ENCODE assay signal across 20 cellular contexts in the genomic region with DNA sequence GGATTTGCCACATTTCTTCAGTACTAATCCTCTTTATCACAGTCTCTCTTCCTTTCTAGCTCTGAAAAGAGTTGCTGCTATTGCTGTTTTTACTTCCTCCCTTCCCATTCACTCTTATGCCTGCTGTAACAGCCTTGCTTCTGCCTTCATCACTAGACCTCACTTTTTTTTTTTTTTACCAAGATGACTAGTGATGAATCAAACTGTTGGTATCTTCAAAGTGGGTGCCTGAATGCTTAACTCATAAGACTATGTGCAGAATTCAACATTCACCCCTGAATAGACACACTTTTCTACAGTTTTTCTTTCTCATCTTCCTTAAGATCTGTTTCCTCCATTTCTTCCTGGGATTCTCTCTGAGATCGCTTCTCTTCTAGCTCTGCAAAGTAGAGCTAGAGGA.
DNase-seq lines count a peak whose midpoint lies in the region; ATAC-seq, FAIRE-seq and TF ChIP-seq lines count a peak whose summit lies in the region.
"Had no signal": no experiment of that assay in that cellular context is flagged by ENCODE, and none has a peak within 500 bp of the region (broad histone marks: within the 10 kb centered on the region; RNA-seq: fewer than 3 reads in every experiment).

No MANE protein-coding gene starts in this region.

- peak; percentile 66 for DNase-seq in mammary epithelial cell
- DNase-seq in MCF 10A (ENCODE audit: unreplicated experiment), result no peak
- peak; percentile 51 for DNase-seq in astrocyte of the hippocampus (ENCODE audit: low read depth, low spot score)
- DNase-seq in iris pigment epithelial cell (ENCODE audit: low read depth), result peak; percentile 56
- DNase-seq in GM12892 (ENCODE audit: insufficient read length), result no peak
- no peak for DNase-seq in psoas muscle
- no peak for DNase-seq in Kasumi-1 (lab: John Stamatoyannopoulos, UW)
- DNase-seq: 8988T; activated CD4-positive, alpha-beta T cell treated with anti-CD3 and anti-CD28 coated beads, Interleukin-2, amount 50 U/mL, for 4 hours; anterior cingulate cortex; DMS 273 treated with DMSO at 0.1 percent for 48 hours; effector CD8-positive, alpha-beta T cell; heart right ventricle; KBM-7; left ventricle myocardium superior; NCI-H510A treated with DMSO at 0.1 percent for 48 hours had no signal

- H3K27me3 Mint-ChIP-seq in MCF 10A (ENCODE audit: insufficient read depth, unreplicated experiment), result no peaks in the 10 kb centered on the region

- H3K9ac ChIP-seq in mammary epithelial cell (ENCODE audit: insufficient read depth, low read length), result no peak overlapping the region

- no peak for TF ChIP-seq CTCF in mammary epithelial cell (conservative IDR thresholded peaks at IDR 0.05 in 1 of 2, IDR thresholded peaks at IDR 0.05 in 1 of 2; ENCODE audit: extremely low read depth in 1 of 2, insufficient read depth in 1 of 2, low read depth in 1 of 2, low read length in 2 of 2)
- TF ChIP-seq CTCF in MCF 10A (IDR thresholded peaks at IDR 0.05; ENCODE audit: unreplicated experiment), result no peak
- no peak for TF ChIP-seq CTCF in psoas muscle (IDR thresholded peaks at IDR 0.05)

- no peaks in the 10 kb centered on the region for H3K27me3 ChIP-seq in mammary epithelial cell (ENCODE audit: insufficient read depth, low read length)
- no peaks in the 10 kb centered on the region for H3K27me3 ChIP-seq in psoas muscle (ENCODE audit: insufficient read depth in 3 of 3, low read length in 2 of 3)

- peak overlapping the region; percentile 25 for H2AFZ ChIP-seq in mammary epithelial cell (ENCODE audit: low read depth, low read length)

- H3K4me3 ChIP-seq in mammary epithelial cell (replicated peaks in 1 of 3; ENCODE audit: insufficient read depth in 1 of 3, low read depth in 2 of 3, low read length in 3 of 3) (no peak overlapping the region), psoas muscle (no peak overlapping the region)
- H3K4me3 ChIP-seq: heart right ventricle had no signal

- H4K20me1 ChIP-seq in mammary epithelial cell (ENCODE audit: insufficient read depth, low read length), result no peaks in the 10 kb centered on the region

- H3K4me2 ChIP-seq in mammary epithelial cell (ENCODE audit: insufficient read depth, low read depth, low read length), result no peak overlapping the region

- in situ Hi-C loops in mammary epithelial cell (cut with MboI; ENCODE audit: low sequenced_read_pairs in 2 of 2), result no loop called here

- H3K9me3 ChIP-seq in mammary epithelial cell (replicated peaks; ENCODE audit: insufficient read depth, low read length), result no peaks in the 10 kb centered on the region
- H3K9me3 ChIP-seq in psoas muscle, result no peaks in the 10 kb centered on the region
- H3K9me3 ChIP-seq: heart right ventricle had no signal

- no peaks in the 10 kb centered on the region for H3K79me2 ChIP-seq in mammary epithelial cell (ENCODE audit: insufficient read depth, low read length)

- no peaks in the 10 kb centered on the region for H3K36me3 Mint-ChIP-seq in MCF 10A (ENCODE audit: insufficient read depth, unreplicated experiment)

- ATAC-seq in HG02678 (IDR thresholded peaks at IDR 0.05; ENCODE audit: unreplicated experiment) (no peak), psoas muscle (no peak)
- ATAC-seq: heart right ventricle, left ventricle myocardium superior, Panc1 had no signal

- H3K27ac Mint-ChIP-seq in MCF 10A (ENCODE audit: low read depth, unreplicated experiment), result no peak overlapping the region
- H3K27ac Mint-ChIP-seq: activated T-helper 1 cell treated with anti-CD3 and anti-CD28 coated beads, Interleukin-12 subunit alpha, Interleukin-12 subunit beta, Interleukin-2, Interleukin-4 antibody, amounts not matched to agents 30 ng/mL and 10 ng/mL and 1 ng/mL, durations not matched to agents 14 hours and 24 hours and 36 hours had no signal

- intact Hi-C loops in mammary epithelial cell (cut with micrococcal nuclease), result no loop called here
- intact Hi-C loops in MCF 10A (cut with micrococcal nuclease), result no loop called here
- intact Hi-C loops in psoas muscle (cut with DNase I), result no loop called here

- H3K4me3 Mint-ChIP-seq in MCF 10A (ENCODE audit: unreplicated experiment), result no peak overlapping the region
- H3K4me3 Mint-ChIP-seq: activated T-helper 1 cell treated with anti-CD3 and anti-CD28 coated beads, Interleukin-12 subunit alpha, Interleukin-12 subunit beta, Interleukin-2, Interleukin-4 antibody, amounts not matched to agents 30 ng/mL and 10 ng/mL and 1 ng/mL, durations not matched to agents 14 hours and 24 hours and 36 hours; neural crest cell had no signal

- dilution Hi-C loops in mammary epithelial cell (cut with HindIII; ENCODE audit: low sequenced_read_pairs), result no loop called here

- H3K9me3 Mint-ChIP-seq in MCF 10A (ENCODE audit: unreplicated experiment), result no peaks in the 10 kb centered on the region
- H3K9me3 Mint-ChIP-seq: activated T-helper 1 cell treated with anti-CD3 and anti-CD28 coated beads, Interleukin-12 subunit alpha, Interleukin-12 subunit beta, Interleukin-2, Interleukin-4 antibody, amounts not matched to agents 30 ng/mL and 10 ng/mL and 1 ng/mL, durations not matched to agents 14 hours and 24 hours and 36 hours; neural crest cell had no signal

- no peak for FAIRE-seq in GM12892 (lab: Jason Lieb, UNC)

- H3K4me1 Mint-ChIP-seq in MCF 10A (ENCODE audit: insufficient read depth, unreplicated experiment), result peaks cover 18% of the 10 kb centered on the region

- H3K36me3 ChIP-seq in mammary epithelial cell (ENCODE audit: insufficient read depth, low read length), result no peaks in the 10 kb centered on the region
- no peaks in the 10 kb centered on the region for H3K36me3 ChIP-seq in psoas muscle (ENCODE audit: insufficient read depth in 1 of 2, low read depth in 1 of 2)
- H3K36me3 ChIP-seq: heart right ventricle had no signal

- BruUV-seq in mammary epithelial cell (replicated peaks; lab: Mats Ljungman, UMichigan) (no TSS peak), MCF 10A (replicated peaks; lab: Mats Ljungman, UMichigan) (no TSS peak)

- peaks cover 9% of the 10 kb centered on the region for H3K4me1 ChIP-seq in mammary epithelial cell (ENCODE audit: insufficient read depth, low read length)
- H3K4me1 ChIP-seq in psoas muscle, result no peaks in the 10 kb centered on the region
- H3K4me1 ChIP-seq: heart right ventricle had no signal

- 94% methylated on average over 1 of the region's 1 CpG for WGBS in mammary epithelial cell (ENCODE audit: low coverage, missing lambda C conversion rate)
- WGBS in psoas muscle, 3 donors, result 81 to 100% (median 85%) methylated on average over 1 of the region's 1 CpG

- TF ChIP-seq POLR2A in GM12892 (IDR thresholded peaks at IDR 0.05; ENCODE audit: low read depth, low read length), result no peak

- CTCF ChIA-PET in mammary epithelial cell (lab: Charles Lee; ENCODE audit: low non-redundant PET), result no interaction called here
- CTCF ChIA-PET in MCF 10A (lab: Yijun Ruan, JAX), result no interaction called here

- H3K27ac ChIP-seq in mammary epithelial cell (ENCODE audit: insufficient read depth, low read depth, low read length) (no peak overlapping the region), psoas muscle (no peak overlapping the region)
- H3K27ac ChIP-seq: heart right ventricle had no signal

- POLR2A ChIA-PET in MCF 10A (lab: Yijun Ruan, JAX), result no interaction called here

Comparison
In these comparisons a context has a peak if more than half of its experiments do, and no peak if none do; other contexts are left out.
1. DNase-seq: peak in mammary epithelial cell (single experiment), astrocyte of the hippocampus (single experiment) and iris pigment epithelial cell (single experiment); none in MCF 10A (single experiment), GM12892 (single experiment), psoas muscle (0 of 2) and Kasumi-1 (0 of 2).